Comparison of ENCODE assay signal across 8 cellular contexts in genomic region chr2:25339791-25340339, GRCh38. TPM values are rescaled to one million over a fixed set of nuclear protein-coding genes. Genes with fewer than 3 reads are reported as not detected.
DNase-seq lines count a peak whose midpoint lies in the region; ATAC-seq and TF ChIP-seq lines count a peak whose summit lies in the region.

No MANE protein-coding gene starts in this region.

- DNase-seq in activated naive CD4-positive, alpha-beta T cell treated with Interleukin-2 at 50 U/mL for 16 hours = no peak
- DNase-seq in activated T-cell treated with anti-CD3 and anti-CD28 coated beads, Interleukin-2, amount 50 U/mL, for 4 hours = no peak
- DNase-seq in hepatocyte (ENCODE audit: low spot score) = peak; percentile 67
- no peak for DNase-seq in epidermal melanocyte (ENCODE audit: insufficient read length, low spot score)

- peaks cover 54% of the 10 kb centered on the region for H4K20me1 ChIP-seq in hepatocyte (ENCODE audit: insufficient read depth, poor library complexity, severe bottlenecking)

- H3K4me1 ChIP-seq in hepatocyte (ENCODE audit: insufficient read depth) (peaks cover 26% of the 10 kb centered on the region), skeletal muscle tissue (ENCODE audit: control insufficient read depth in 3 of 3, insufficient read depth in 3 of 3, low read length in 3 of 3) (peaks cover 52 to 61% (median 56%) of the 10 kb centered on the region in 3 donors)

- H2AFZ ChIP-seq in hepatocyte = peak overlapping the region; percentile 26

- peak; percentile 11 for TF ChIP-seq CTCF in hepatocyte (IDR thresholded peaks at IDR 0.05; ENCODE audit: poor library complexity)

- 65% methylated on average over 11 of the region's 26 CpGs for WGBS in hepatocyte (ENCODE audit: low lambda C conversion rate, missing lambda C conversion rate)

- H3K27me3 ChIP-seq in hepatocyte = no peaks in the 10 kb centered on the region
- H3K27me3 ChIP-seq in skeletal muscle tissue (ENCODE audit: control insufficient read depth in 3 of 3, insufficient read depth in 3 of 3, low read length in 3 of 3) = no peaks in the 10 kb centered on the region

- H3K9me2 ChIP-seq in hepatocyte (replicated peaks; ENCODE audit: insufficient read depth) = no peaks in the 10 kb centered on the region

- peak overlapping the region; percentile 81 for H3K4me3 Mint-ChIP-seq in activated naive CD4-positive, alpha-beta T cell treated with anti-CD3 and anti-CD28 coated beads, Interleukin-2, amount 50 U/mL, for 24 hours
- H3K4me3 Mint-ChIP-seq in activated T-cell treated with anti-CD3 and anti-CD28 coated beads, Interleukin-2, amount 50 U/mL, for 4 hours = peak overlapping the region; percentile 76

- no peaks in the 10 kb centered on the region for H3K36me3 Mint-ChIP-seq in activated naive CD4-positive, alpha-beta T cell treated with anti-CD3 and anti-CD28 coated beads, Interleukin-2, amount 50 U/mL, for 24 hours
- peaks cover 1% of the 10 kb centered on the region for H3K36me3 Mint-ChIP-seq in activated T-cell treated with anti-CD3 and anti-CD28 coated beads, Interleukin-2, amount 50 U/mL, for 4 hours (ENCODE audit: insufficient read depth)

- H3K9me3 ChIP-seq in hepatocyte (ENCODE audit: low read depth) (no peaks in the 10 kb centered on the region), skeletal muscle tissue (ENCODE audit: control insufficient read depth in 3 of 3, low read length in 3 of 3) (no peaks in the 10 kb centered on the region)

- peaks cover 48% of the 10 kb centered on the region for H3K4me1 Mint-ChIP-seq in activated naive CD4-positive, alpha-beta T cell treated with anti-CD3 and anti-CD28 coated beads, Interleukin-2, amount 50 U/mL, for 24 hours
- peaks cover 47% of the 10 kb centered on the region for H3K4me1 Mint-ChIP-seq in activated T-cell treated with anti-CD3 and anti-CD28 coated beads, Interleukin-2, amount 50 U/mL, for 4 hours (ENCODE audit: low read depth)

- peak overlapping the region; percentile 70 for H3K27ac Mint-ChIP-seq in activated naive CD4-positive, alpha-beta T cell treated with anti-CD3 and anti-CD28 coated beads, Interleukin-2, amount 50 U/mL, for 24 hours

- H3K36me3 ChIP-seq in hepatocyte (replicated peaks; ENCODE audit: insufficient read depth, low read depth) = no peaks in the 10 kb centered on the region
- peaks cover 0 to 4% (median 0%) of the 10 kb centered on the region in 3 donors for H3K36me3 ChIP-seq in skeletal muscle tissue (ENCODE audit: control insufficient read depth in 3 of 3, insufficient read depth in 3 of 3, low read length in 3 of 3)

- peaks cover 76% of the 10 kb centered on the region for H3K79me2 ChIP-seq in hepatocyte

- H3K27ac ChIP-seq in hepatocyte (peak overlapping the region; percentile 80), skeletal muscle tissue (ENCODE audit: low read depth, low read length) (peak overlapping the region; percentile 88)

- H3K4me2 ChIP-seq in hepatocyte = peak overlapping the region; percentile 96

- H3K27me3 Mint-ChIP-seq in activated naive CD4-positive, alpha-beta T cell treated with anti-CD3 and anti-CD28 coated beads, Interleukin-2, amount 50 U/mL, for 24 hours = no peaks in the 10 kb centered on the region
- no peaks in the 10 kb centered on the region for H3K27me3 Mint-ChIP-seq in activated T-cell treated with anti-CD3 and anti-CD28 coated beads, Interleukin-2, amount 50 U/mL, for 4 hours (ENCODE audit: low read depth)

- peak overlapping the region; percentile 65 to 92 (median 77) for H3K9ac ChIP-seq in skeletal muscle tissue (ENCODE audit: low read depth in 1 of 3, low read length in 3 of 3)

- ATAC-seq in activated T-cell treated with anti-CD3 and anti-CD28 coated beads, Interleukin-2, amount 50 U/mL, for 4 hours = no peak
- ATAC-seq in GM18907 (IDR thresholded peaks at IDR 0.05; ENCODE audit: unreplicated experiment) (no peak), GM18868 (IDR thresholded peaks at IDR 0.05; ENCODE audit: unreplicated experiment) (no peak)

- no peaks in the 10 kb centered on the region for H3K9me3 Mint-ChIP-seq in activated naive CD4-positive, alpha-beta T cell treated with anti-CD3 and anti-CD28 coated beads, Interleukin-2, amount 50 U/mL, for 24 hours
- no peaks in the 10 kb centered on the region for H3K9me3 Mint-ChIP-seq in activated T-cell treated with anti-CD3 and anti-CD28 coated beads, Interleukin-2, amount 50 U/mL, for 4 hours

- H3K4me3 ChIP-seq in hepatocyte = peak overlapping the region; percentile 64
- peak overlapping the region; percentile 43 to 74 (median 72) for H3K4me3 ChIP-seq in skeletal muscle tissue (ENCODE audit: low read length in 3 of 3)

RNA-seq across cellular contexts. Expression of gene DNMT3A, which starts 1.9 kb away (rescaled TPM):
- 100 to 1,000 TPM in 2 of 3 donors, 10 to 100 TPM in 1; 89.2 to 106 (median 103) TPM for total RNA-seq in activated T-cell treated with anti-CD3 and anti-CD28 coated beads, Interleukin-2, amount 50 U/mL, for 4 hours
- total RNA-seq in hepatocyte (43.8 and 49.5 TPM in 2 replicates), skeletal muscle tissue (62.1 TPM)
- 27.9 and 28.3 TPM in 2 replicates for polyA plus RNA-seq in hepatocyte
